Comparison of ENCODE assay signal across 8 cellular contexts in genomic region chr19:6501740-6502648, GRCh38. TPM values are rescaled to one million over a fixed set of nuclear protein-coding genes. Genes with fewer than 3 reads are reported as not detected.
DNase-seq lines count a peak whose midpoint lies in the region; ATAC-seq and TF ChIP-seq lines count a peak whose summit lies in the region.

TSS of gene TUBB4A (minus strand) at chr19:6502309. CDS start at chr19:6502212, 97 bp downstream.

- peak; percentile 44 for ATAC-seq in HG02642 (IDR thresholded peaks at IDR 0.05; ENCODE audit: poor library complexity, unreplicated experiment)
- ATAC-seq in heart right ventricle: peak in 7 of 8 donors; percentile 41 to 72 (median 56)
- no peak for ATAC-seq in HG03045 (IDR thresholded peaks at IDR 0.05; ENCODE audit: unreplicated experiment)

- H3K4me3 Mint-ChIP-seq in activated T-cell treated with anti-CD3 and anti-CD28 coated beads, Interleukin-2, amount 50 U/mL, for 24 hours: peak within 1 kb of the TSS; percentile 79

- TF ChIP-seq CTCF in heart right ventricle (IDR thresholded peaks at IDR 0.05): no peak

- no peaks in the 10 kb centered on the region for H3K36me3 Mint-ChIP-seq in activated T-cell treated with anti-CD3 and anti-CD28 coated beads, Interleukin-2, amount 50 U/mL, for 24 hours (ENCODE audit: low read depth)

- peaks cover 15% of the 10 kb centered on the region for H3K27me3 Mint-ChIP-seq in activated T-cell treated with anti-CD3 and anti-CD28 coated beads, Interleukin-2, amount 50 U/mL, for 24 hours

- WGBS in heart right ventricle, 2 donors: 1 to 2% methylated on average over 63 to 71 of the region's 71 CpGs

- intact Hi-C loops in heart right ventricle (cut with DNase I): no loop called here

- H3K9me3 Mint-ChIP-seq in activated T-cell treated with anti-CD3 and anti-CD28 coated beads, Interleukin-2, amount 50 U/mL, for 24 hours: no peaks in the 10 kb centered on the region

- H3K27ac ChIP-seq in ACC112 (ENCODE audit: low read depth, low read length): no peak within 1 kb of the TSS
- peak within 1 kb of the TSS in 2 of 10 donors; percentile 6 to 8 for H3K27ac ChIP-seq in heart right ventricle
- H3K27ac ChIP-seq in rectal smooth muscle tissue (ENCODE audit: low read depth, low read length): no peak within 1 kb of the TSS

- no peak within 1 kb of the TSS for H3K9ac ChIP-seq in rectal smooth muscle tissue (ENCODE audit: low read length)

- peaks cover 16% of the 10 kb centered on the region for H3K4me1 Mint-ChIP-seq in activated T-cell treated with anti-CD3 and anti-CD28 coated beads, Interleukin-2, amount 50 U/mL, for 24 hours (ENCODE audit: low read depth)

- no peaks in the 10 kb centered on the region for H3K79me2 ChIP-seq in ACC112 (ENCODE audit: control insufficient read depth, insufficient read depth, low read length, unreplicated experiment)

- H3K9me3 ChIP-seq in heart right ventricle: no peaks in the 10 kb centered on the region

- peak within 1 kb of the TSS; percentile 65 for H3K27ac Mint-ChIP-seq in activated T-cell treated with anti-CD3 and anti-CD28 coated beads, Interleukin-2, amount 50 U/mL, for 24 hours

- H3K36me3 ChIP-seq in ACC112 (ENCODE audit: insufficient read depth, low read length): no peaks in the 10 kb centered on the region
- no peaks in the 10 kb centered on the region for H3K36me3 ChIP-seq in heart right ventricle
- H3K36me3 ChIP-seq in rectal smooth muscle tissue (ENCODE audit: control insufficient read depth, insufficient read depth, low read length): no peaks in the 10 kb centered on the region

- H3K4me1 ChIP-seq in ACC112 (ENCODE audit: control insufficient read depth, insufficient read depth, low read length, unreplicated experiment) (no peaks in the 10 kb centered on the region), heart right ventricle (peaks cover 0 to 15% (median 12%) of the 10 kb centered on the region in 9 donors), rectal smooth muscle tissue (ENCODE audit: control insufficient read depth, insufficient read depth, low read length) (no peaks in the 10 kb centered on the region)

- peak within 1 kb of the TSS; percentile 62 for H3K4me3 ChIP-seq in ACC112 (ENCODE audit: low read depth, low read length)
- H3K4me3 ChIP-seq in heart right ventricle: peak within 1 kb of the TSS; percentile 29 to 52 (median 46)
- peak within 1 kb of the TSS; percentile 27 for H3K4me3 ChIP-seq in rectal smooth muscle tissue (ENCODE audit: low read length)

- no peak within 1 kb of the TSS for H2AFZ ChIP-seq in ACC112 (ENCODE audit: low read length, unreplicated experiment)

- H3K27me3 ChIP-seq in ACC112 (ENCODE audit: insufficient read depth, low read length) (peaks cover 31% of the 10 kb centered on the region), heart right ventricle (peaks cover 19 to 63% (median 52%) of the 10 kb centered on the region in 7 donors), rectal smooth muscle tissue (ENCODE audit: control insufficient read depth, insufficient read depth, low read length) (peaks cover 16% of the 10 kb centered on the region)

- DNase-seq in activated T-cell treated with anti-CD3 and anti-CD28 coated beads, Interleukin-2, amount 50 U/mL, for 24 hours: peak; percentile 76
- peak; percentile 11 to 55 for DNase-seq in heart right ventricle
- no peak for DNase-seq in EL
- DNase-seq in GM19240 (ENCODE audit: insufficient read length, low spot score): no peak

RNA-seq across cellular contexts. Expression of gene TUBB4A, which starts in this region (rescaled TPM):
- total RNA-seq in heart right ventricle: 1 to 10 TPM in 4 of 10 donors, under 1 TPM in 6; 0.19 to 6.6 (median 0.81) TPM
- 1 to 10 TPM in 1 of 2 donors, under 1 TPM in 1; 0.46 to 2.9 TPM for polyA plus RNA-seq in heart right ventricle

Comparison
In these comparisons a context has a peak if more than half of its experiments do, and no peak if none do; other contexts are left out.
1. DNase-seq: peak in activated T-cell treated with anti-CD3 and anti-CD28 coated beads, Interleukin-2, amount 50 U/mL, for 24 hours (single experiment) and heart right ventricle (2 of 2); none in EL (single experiment) and GM19240 (single experiment).
2. Peak in every context shown above with its lines, with median percentiles within 50 percentile points of each other: H3K4me3 ChIP-seq.